ENCODE assay signal across 18 cellular contexts in genomic region chr5:67972027-67972822, GRCh38.
A peak's percentile ranks its signal among the peaks of the same experiment; 100 is the strongest.
DNase-seq lines count a peak whose midpoint lies in the region; ATAC-seq, FAIRE-seq and TF ChIP-seq lines count a peak whose summit lies in the region.
"Had no signal": no experiment of that assay in that cellular context is flagged by ENCODE, and none has a peak within 500 bp of the region (broad histone marks: within the 10 kb centered on the region; RNA-seq: fewer than 3 reads in every experiment).

No MANE protein-coding gene starts in this region.

- no peaks in the 10 kb centered on the region for H3K27me3 ChIP-seq in HepG2 (ENCODE audit: control insufficient read depth in 1 of 2, insufficient read depth in 2 of 2, low read length in 2 of 2)

- H3K9me3 Mint-ChIP-seq in dendritic cell treated with granulocyte-macrophage colony-stimulating factor and Interleukin-4, amounts not matched to agents 40 ng/mL and 50 ng/mL, for 4 days: no peaks in the 10 kb centered on the region

- TF ChIP-seq RAD21 in HepG2 (CRISPR knock-in tag; IDR thresholded peaks at IDR 0.05): no peak

- no peak for TF ChIP-seq POLR2A in HepG2 (IDR thresholded peaks at IDR 0.05; ENCODE audit: insufficient read depth in 1 of 2, low read depth in 2 of 2, low read length in 2 of 2)

- CTCF ChIA-PET in HepG2 (lab: Yijun Ruan, JAX; ENCODE audit: low intra/inter-chr PET ratio, low total read pairs): no interaction called here

- no peak for TF ChIP-seq CTCF in HepG2 (CRISPR knock-in tag; IDR thresholded peaks at IDR 0.05)

- no peaks in the 10 kb centered on the region for H3K79me2 ChIP-seq in HepG2 (ENCODE audit: insufficient read depth, low read length)

- peaks cover 17% of the 10 kb centered on the region for H3K4me1 ChIP-seq in HepG2 (ENCODE audit: insufficient read depth, low read length)

- H3K36me3 ChIP-seq in HepG2 (replicated peaks in 1 of 2; ENCODE audit: control insufficient read depth in 1 of 2, insufficient read depth in 2 of 2, low read length in 2 of 2): no peaks in the 10 kb centered on the region

- H3K27ac Mint-ChIP-seq in dendritic cell treated with granulocyte-macrophage colony-stimulating factor and Interleukin-4, amounts not matched to agents 40 ng/mL and 50 ng/mL, for 4 days: peak overlapping the region; percentile 24

- H3K9ac ChIP-seq in HepG2 (ENCODE audit: insufficient read depth, low read depth, low read length): no peak overlapping the region
- H3K9ac ChIP-seq: GM23248 had no signal

- DNase-seq in CD1c-positive myeloid dendritic cell (ENCODE audit: extremely low spot score) (peak; percentile 31), HepG2 (ENCODE audit: low spot score) (no peak), NCI-H2081 treated with DMSO at 0.1 percent for 48 hours (lab: John Stamatoyannopoulos, UW) (no peak)
- DNase-seq: activated effector memory CD4-positive, alpha-beta T cell treated with anti-CD3 and anti-CD28 coated beads, Interleukin-2, amount 50 U/mL, for 16 hours; cortex of kidney; NCI-H187 treated with DMSO at 0.1 percent for 48 hours; NCI-H524 treated with DMSO at 0.1 percent for 48 hours; stimulated activated CD4-positive, alpha-beta T cell treated with anti-CD3 and anti-CD28 coated beads, Interleukin-4, amount 100 ng/mL, for 24 hours had no signal

- in situ Hi-C loops in HepG2 (cut with HindIII; ENCODE audit: extremely low pct_ligation_motif_present, low pct_unique_long_range_greater_than_20kb): no loop called here

- no peak overlapping the region for H3K4me3 ChIP-seq in HepG2 (replicated peaks in 1 of 3; ENCODE audit: insufficient read depth in 1 of 3, low read depth in 2 of 3, low read length in 3 of 3)
- H3K4me3 ChIP-seq in skin epidermis: no peak overlapping the region
- H3K4me3 ChIP-seq: GM23248 had no signal

- no peak overlapping the region for H2AFZ ChIP-seq in HepG2 (ENCODE audit: low read length)
- H2AFZ ChIP-seq: GM23248 had no signal

- no peaks in the 10 kb centered on the region for H4K20me1 ChIP-seq in HepG2 (ENCODE audit: insufficient read depth, low read length)

- intact Hi-C loops in dendritic cell treated with granulocyte-macrophage colony-stimulating factor and Interleukin-4, amounts not matched to agents 40 ng/mL and 50 ng/mL, for 4 days (cut with micrococcal nuclease): no loop called here
- intact Hi-C loops in HepG2 (cut with micrococcal nuclease; ENCODE audit: unreplicated experiment): no loop called here

- H3K36me3 Mint-ChIP-seq in dendritic cell treated with granulocyte-macrophage colony-stimulating factor and Interleukin-4, amounts not matched to agents 40 ng/mL and 50 ng/mL, for 4 days (ENCODE audit: low read depth): no peaks in the 10 kb centered on the region

- no peaks in the 10 kb centered on the region for H3K9me3 ChIP-seq in HepG2 (ENCODE audit: low read length)
- H3K9me3 ChIP-seq: Caco-2 had no signal

- no peak for TF ChIP-seq EP300 in HepG2 (IDR thresholded peaks at IDR 0.05; ENCODE audit: low read depth in 2 of 2, low read length in 2 of 2)
- no peak for TF ChIP-seq EP300 in HepG2 (CRISPR knock-in tag; IDR thresholded peaks at IDR 0.05; ENCODE audit: borderline replicate concordance)

- no peak overlapping the region for H3K4me2 ChIP-seq in HepG2 (ENCODE audit: low read depth, low read length)

- H3K27ac ChIP-seq in HepG2 (ENCODE audit: extremely low read length, insufficient read depth, low read length) (no peak overlapping the region), skin epidermis (peak overlapping the region in 12 of 21 experiments; percentile 1 to 69 (median 44))
- H3K27ac ChIP-seq: GM23248 had no signal

- no peaks in the 10 kb centered on the region for H3K27me3 Mint-ChIP-seq in dendritic cell treated with granulocyte-macrophage colony-stimulating factor and Interleukin-4, amounts not matched to agents 40 ng/mL and 50 ng/mL, for 4 days

- FAIRE-seq in HepG2 (lab: Jason Lieb, UNC): no peak

- BruUV-seq in HepG2 (replicated peaks; lab: Mats Ljungman, UMichigan): no TSS peak

- ATAC-seq in HepG2 (no peak), HG03108 (IDR thresholded peaks at IDR 0.05; ENCODE audit: unreplicated experiment) (no peak), HG02798 (IDR thresholded peaks at IDR 0.05; ENCODE audit: poor library complexity, unreplicated experiment) (no peak), GM21737 (IDR thresholded peaks at IDR 0.05; ENCODE audit: unreplicated experiment) (no peak)
- ATAC-seq: activated CD4-positive, CD25-positive, alpha-beta regulatory T cell treated with anti-CD3 and anti-CD28 coated beads, Interleukin-2, amount 50 U/mL, for 24 hours; esophagus mucosa; Panc1 had no signal

- no peak overlapping the region for H3K4me3 Mint-ChIP-seq in dendritic cell treated with granulocyte-macrophage colony-stimulating factor and Interleukin-4, amounts not matched to agents 40 ng/mL and 50 ng/mL, for 4 days

- 34% methylated on average over 4 of the region's 4 CpGs for WGBS in HepG2 (ENCODE audit: low lambda C conversion rate)

- POLR2A ChIA-PET in HepG2 (lab: Yijun Ruan, JAX): interaction anchor here (1.2 kb wide), 1 partner anchor 172 kb away, joined by 3 read pairs; no protein-coding TSS in a partner anchor

- H3K4me1 Mint-ChIP-seq in dendritic cell treated with granulocyte-macrophage colony-stimulating factor and Interleukin-4, amounts not matched to agents 40 ng/mL and 50 ng/mL, for 4 days (ENCODE audit: low read depth): peaks cover 29% of the 10 kb centered on the region

TF ChIP-seq in HepG2, 621 proteins besides CTCF, POLR2A, EP300 and RAD21:
- TF ChIP-seq, protein P1, sequence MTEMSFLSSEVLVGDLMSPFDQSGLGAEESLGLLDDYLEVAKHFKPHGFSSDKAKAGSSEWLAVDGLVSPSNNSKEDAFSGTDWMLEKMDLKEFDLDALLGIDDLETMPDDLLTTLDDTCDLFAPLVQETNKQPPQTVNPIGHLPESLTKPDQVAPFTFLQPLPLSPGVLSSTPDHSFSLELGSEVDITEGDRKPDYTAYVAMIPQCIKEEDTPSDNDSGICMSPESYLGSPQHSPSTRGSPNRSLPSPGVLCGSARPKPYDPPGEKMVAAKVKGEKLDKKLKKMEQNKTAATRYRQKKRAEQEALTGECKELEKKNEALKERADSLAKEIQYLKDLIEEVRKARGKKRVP (CRISPR knock-in tag; IDR thresholded peaks at IDR 0.05): peak in 1 of 2 experiments; percentile 62; a peak in 2 of 4 replicates
- TF ChIP-seq CEBPG (CRISPR knock-in tag; IDR thresholded peaks at IDR 0.05): peak; percentile 59
- TF ChIP-seq FOXP4 (CRISPR knock-in tag; IDR thresholded peaks at IDR 0.05): no peak
- TF ChIP-seq HNF4A (CRISPR knock-in tag; IDR thresholded peaks at IDR 0.05): peak; percentile 48
- TF ChIP-seq PITX1 (CRISPR knock-in tag; IDR thresholded peaks at IDR 0.05): no peak
- peak; percentile 55; the same call in 1 of the 2 replicates for TF ChIP-seq CEBPB (IDR thresholded peaks at IDR 0.05; ENCODE audit: borderline replicate concordance, low read depth, low read length)
- TF ChIP-seq ZBTB8A (CRISPR knock-in tag; IDR thresholded peaks at IDR 0.05; ENCODE audit: borderline replicate concordance, low read depth): no peak
- no peak for TF ChIP-seq MTA3 (CRISPR knock-in tag; IDR thresholded peaks at IDR 0.05)
- no peak for TF ChIP-seq ZNF720 (CRISPR knock-in tag; IDR thresholded peaks at IDR 0.05)
